Comparison of ENCODE assay signal across 7 cellular contexts in the genomic region with DNA sequence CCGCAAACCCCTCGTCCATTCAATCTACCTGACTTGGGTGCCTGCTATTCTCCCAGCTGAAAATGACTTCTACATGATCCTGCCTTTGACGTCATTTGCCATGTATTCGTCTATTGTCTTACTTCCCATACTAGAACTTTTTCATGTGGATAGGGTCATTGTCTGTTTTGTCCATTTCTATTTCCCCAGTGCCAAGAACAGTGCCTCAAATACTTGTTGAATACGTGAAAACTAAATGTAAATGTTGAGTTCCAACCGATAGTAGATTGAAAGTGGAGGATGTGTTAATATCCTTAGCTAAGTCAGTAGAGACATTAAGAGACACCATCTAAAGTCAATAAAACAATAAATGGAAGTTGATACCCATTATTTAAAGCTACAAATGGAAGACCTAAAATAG. TPM values are rescaled to one million over a fixed set of nuclear protein-coding genes. Genes with fewer than 3 reads are reported as not detected.
DNase-seq lines count a peak whose midpoint lies in the region; ATAC-seq and TF ChIP-seq lines count a peak whose summit lies in the region.

No MANE protein-coding gene starts in this region.

- no peaks in the 10 kb centered on the region for H3K9me3 ChIP-seq in H9 (ENCODE audit: control insufficient read depth, low read depth, low read length)
- no peaks in the 10 kb centered on the region for H3K9me3 ChIP-seq in SJCRH30 (replicated peaks)
- H3K9me3 ChIP-seq in smooth muscle cell (replicated peaks; ENCODE audit: low read depth) = no peaks in the 10 kb centered on the region

- H3K27ac ChIP-seq in H9 (ENCODE audit: insufficient read length, low read depth, low read length) (no peak overlapping the region), SJCRH30 (no peak overlapping the region), foreskin keratinocyte (peak overlapping the region; percentile 66), smooth muscle cell (ENCODE audit: low read depth) (peak overlapping the region; percentile 76)

- H4K8ac ChIP-seq in H9 (replicated peaks; ENCODE audit: insufficient read length, low read depth, low read length) = no peak overlapping the region

- H3K27me3 ChIP-seq in H9 (ENCODE audit: insufficient read depth, low read length) (no peaks in the 10 kb centered on the region), SJCRH30 (no peaks in the 10 kb centered on the region), foreskin keratinocyte (no peaks in the 10 kb centered on the region), smooth muscle cell (ENCODE audit: low read depth) (no peaks in the 10 kb centered on the region)

- H3K4me2 ChIP-seq in H9 (ENCODE audit: insufficient read depth, insufficient read length, low read length) (peak overlapping the region; percentile 62), smooth muscle cell (peak overlapping the region; percentile 90)

- peak overlapping the region; percentile 82 to 88 for H3K4me3 Mint-ChIP-seq in H9

- H3K27ac Mint-ChIP-seq in H9 = no peak overlapping the region; a peak in 1 of 7 replicates

- H2BK120ac ChIP-seq in H9 (ENCODE audit: low read depth, low read length, poor library complexity, severe bottlenecking) = no peak overlapping the region

- DNase-seq in H9 (no peak), SJCRH30 (peak in 1 of 2 experiments; percentile 25), foreskin keratinocyte (no peak), smooth muscle cell (lab: John Stamatoyannopoulos, UW; ENCODE audit: unreplicated experiment) (no peak), HK-2 (ENCODE audit: unreplicated experiment) (no peak), NCI-H1092 (lab: John Stamatoyannopoulos, UW) (no peak)
- DNase-seq in stimulated activated CD4-positive, alpha-beta T cell treated with anti-CD3 and anti-CD28 coated beads, Interleukin-1b, Interleukin-23, amount 100 ng/mL, for 48 hours = no peak

- no peak overlapping the region for H3K18ac ChIP-seq in H9 (ENCODE audit: insufficient read length, low read depth, low read length)

- H2AFZ ChIP-seq in H9 (ENCODE audit: low read length) (no peak overlapping the region), smooth muscle cell (ENCODE audit: low read depth) (peak overlapping the region; percentile 97)

- no peak overlapping the region for H2BK20ac ChIP-seq in H9 (ENCODE audit: low read depth, low read length, poor library complexity, severe bottlenecking)

- H2BK5ac ChIP-seq in H9 (ENCODE audit: insufficient read length, low read length) = no peak overlapping the region

- peaks cover 7 to 9% of the 10 kb centered on the region in 2 experiments for H3K4me1 Mint-ChIP-seq in H9

- H3K79me1 ChIP-seq in H9 (ENCODE audit: insufficient read depth, low read depth, low read length, poor library complexity, severe bottlenecking) = no peaks in the 10 kb centered on the region

- no peak overlapping the region for H3K14ac ChIP-seq in H9 (ENCODE audit: insufficient read depth, low read length)

- H3K4me1 ChIP-seq in H9 (ENCODE audit: insufficient read depth, low read length) (no peaks in the 10 kb centered on the region), SJCRH30 (no peaks in the 10 kb centered on the region), foreskin keratinocyte (peaks cover 4% of the 10 kb centered on the region), smooth muscle cell (ENCODE audit: low read depth) (peaks cover 4% of the 10 kb centered on the region)

- no peak overlapping the region for H2BK12ac ChIP-seq in H9 (ENCODE audit: insufficient read length, low read depth, low read length)

- peaks cover 13% of the 10 kb centered on the region for H3K27me3 Mint-ChIP-seq in H9 (ENCODE audit: low read depth)

- peak overlapping the region; percentile 62 for H3K4me3 ChIP-seq in SJCRH30
- peak overlapping the region; percentile 71 for H3K4me3 ChIP-seq in smooth muscle cell

- no peak overlapping the region for H2AK5ac ChIP-seq in H9 (ENCODE audit: insufficient read length, low read length)

- H3K23ac ChIP-seq in H9 (ENCODE audit: insufficient read length, low read depth, low read length) = no peak overlapping the region

- no peak overlapping the region for H3K4ac ChIP-seq in H9 (ENCODE audit: low read depth, low read length)

- no peaks in the 10 kb centered on the region for H3K9me3 Mint-ChIP-seq in H9

- H3K56ac ChIP-seq in H9 (ENCODE audit: insufficient read length, low read depth, low read length) = no peak overlapping the region

- TF ChIP-seq CTCF in H9 (conservative IDR thresholded peaks at IDR 0.05) = no peak
- no peak for TF ChIP-seq CTCF in foreskin keratinocyte (conservative IDR thresholded peaks at IDR 0.05)
- no peak for TF ChIP-seq CTCF in smooth muscle cell (IDR thresholded peaks at IDR 0.05; ENCODE audit: borderline replicate concordance, insufficient read depth, poor library complexity, severe bottlenecking)

- no peak overlapping the region for H4K5ac ChIP-seq in H9 (ENCODE audit: insufficient read length, low read depth, low read length)

- no peak overlapping the region for H3T11ph ChIP-seq in H9 (ENCODE audit: low read length)

- peaks cover under 1 to 4% (median 1%) of the 10 kb centered on the region in 3 experiments; a peak in 4 of 7 replicates for H3K36me3 Mint-ChIP-seq in H9 (ENCODE audit: insufficient read depth in 1 of 3, low read depth in 3 of 3)

- ATAC-seq in foreskin keratinocyte = no peak

- no peaks in the 10 kb centered on the region for H3K23me2 ChIP-seq in H9 (ENCODE audit: insufficient read length, low read depth, low read length, poor library complexity, severe bottlenecking)

- H3K36me3 ChIP-seq in SJCRH30 = no peaks in the 10 kb centered on the region
- no peaks in the 10 kb centered on the region for H3K36me3 ChIP-seq in smooth muscle cell (ENCODE audit: low read depth)

- H3F3A ChIP-seq in smooth muscle cell (ENCODE audit: low read depth) = no peaks in the 10 kb centered on the region

- no peaks in the 10 kb centered on the region for H3K79me2 ChIP-seq in H9 (ENCODE audit: insufficient read depth, low read length)
- H3K79me2 ChIP-seq in smooth muscle cell (ENCODE audit: low read depth) = no peaks in the 10 kb centered on the region

- no CpG with 5 or more reads among the region's 6 CpGs for WGBS in H9 (ENCODE audit: extremely low coverage, insufficient read length, low lambda C conversion rate)
- WGBS in smooth muscle cell (ENCODE audit: low lambda C conversion rate) = 60% methylated on average over 6 of the region's 6 CpGs

- no peak overlapping the region for H2BK15ac ChIP-seq in H9 (ENCODE audit: low read depth, low read length)

- peak overlapping the region; percentile 1 for H3K9ac ChIP-seq in H9 (ENCODE audit: extremely low read depth, insufficient read length, low read length)
- H3K9ac ChIP-seq in smooth muscle cell (ENCODE audit: low read depth) = peak overlapping the region; percentile 74

- H4K20me1 ChIP-seq in H9 (ENCODE audit: control insufficient read depth, insufficient read depth, insufficient read length) (no peaks in the 10 kb centered on the region), smooth muscle cell (ENCODE audit: low read depth) (no peaks in the 10 kb centered on the region)

- H4K91ac ChIP-seq in H9 (ENCODE audit: insufficient read length, low read depth, low read length) = no peak overlapping the region

RNA-seq across cellular contexts. Expression of a gene that starts 0.9 kb away (rescaled TPM):
- total RNA-seq in H9 (2021) = 7.5 and 9.9 TPM in 2 replicates
- total RNA-seq in SJCRH30 (2014; rRNA removed; shearing (Covaris generic)) = 9.3 and 10.9 TPM in 2 replicates
- total RNA-seq in foreskin keratinocyte = 8.7 and 10.1 TPM in 2 replicates
- polyA plus RNA-seq in foreskin keratinocyte = 4.5 and 4.8 TPM in 2 replicates
- total RNA-seq in smooth muscle cell = 10.7 and 18.9 TPM in 2 replicates
- 7.8 and 10.7 TPM in 2 replicates for polyA plus RNA-seq in smooth muscle cell

RNA-seq across cellular contexts. Expression of a gene that starts 13.3 kb away (rescaled TPM):
- total RNA-seq in H9 (2021) (not detected in 2 replicates), foreskin keratinocyte (not detected in 2 replicates), smooth muscle cell (not detected in 2 replicates)
- not detected in 2 replicates for total RNA-seq in SJCRH30 (2014; rRNA removed; shearing (Covaris generic))
- polyA plus RNA-seq in foreskin keratinocyte (not detected in 2 replicates), smooth muscle cell (not detected in 2 replicates)

RNA-seq across cellular contexts. Expression of a gene that starts 25.6 kb away (rescaled TPM):
- total RNA-seq in H9 (2021) (not detected in 2 replicates), foreskin keratinocyte (not detected in 2 replicates), smooth muscle cell (not detected in 2 replicates)
- total RNA-seq in SJCRH30 (2014; rRNA removed; shearing (Covaris generic)) = not detected in 2 replicates
- polyA plus RNA-seq in foreskin keratinocyte (not detected in 2 replicates), smooth muscle cell (0.02 TPM in 1 of 2 replicates, not detected in the other)

RNA-seq across cellular contexts. Expression of a gene that starts 30.2 kb away (rescaled TPM):
- total RNA-seq in H9 (2021) (not detected in 2 replicates), foreskin keratinocyte (not detected in 2 replicates), smooth muscle cell (not detected in 2 replicates)
- not detected in 2 replicates for total RNA-seq in SJCRH30 (2014; rRNA removed; shearing (Covaris generic))
- polyA plus RNA-seq in foreskin keratinocyte (not detected in 2 replicates), smooth muscle cell (not detected in 2 replicates)

RNA-seq across cellular contexts. Expression of a gene that starts 36.7 kb away (rescaled TPM):
- total RNA-seq in H9 (2021) (not detected in 2 replicates), foreskin keratinocyte (not detected in 2 replicates), smooth muscle cell (not detected in 2 replicates)
- total RNA-seq in SJCRH30 (2014; rRNA removed; shearing (Covaris generic)) = not detected in 2 replicates
- polyA plus RNA-seq in foreskin keratinocyte (not detected in 2 replicates), smooth muscle cell (not detected in 2 replicates)

Comparison
In these comparisons a context has a peak if more than half of its experiments do, and no peak if none do; other contexts are left out.
1. H3K27ac ChIP-seq: peak in foreskin keratinocyte (single experiment) and smooth muscle cell (single experiment); none in H9 (single experiment) and SJCRH30 (single experiment).